Comparison of ENCODE assay signal across 3 cellular contexts in genomic region chr16:29653890-29654289, GRCh38. TPM values are rescaled to one million over a fixed set of nuclear protein-coding genes. Genes with fewer than 3 reads are reported as not detected.
"Had no signal": no experiment of that assay in that cellular context is flagged by ENCODE, and none has a peak within 500 bp of the region (broad histone marks: within the 10 kb centered on the region; RNA-seq: fewer than 3 reads in every experiment).

No MANE protein-coding gene starts in this region.

RNA-seq across cellular contexts. Expression of gene SPN, which starts 9.2 kb away (rescaled TPM):
- total RNA-seq: dermis microvascular lymphatic vessel endothelial cell, lung microvascular endothelial cell, pulmonary artery endothelial cell had no signal
